ENCODE assay signal across 19 cellular contexts in the genomic region with DNA sequence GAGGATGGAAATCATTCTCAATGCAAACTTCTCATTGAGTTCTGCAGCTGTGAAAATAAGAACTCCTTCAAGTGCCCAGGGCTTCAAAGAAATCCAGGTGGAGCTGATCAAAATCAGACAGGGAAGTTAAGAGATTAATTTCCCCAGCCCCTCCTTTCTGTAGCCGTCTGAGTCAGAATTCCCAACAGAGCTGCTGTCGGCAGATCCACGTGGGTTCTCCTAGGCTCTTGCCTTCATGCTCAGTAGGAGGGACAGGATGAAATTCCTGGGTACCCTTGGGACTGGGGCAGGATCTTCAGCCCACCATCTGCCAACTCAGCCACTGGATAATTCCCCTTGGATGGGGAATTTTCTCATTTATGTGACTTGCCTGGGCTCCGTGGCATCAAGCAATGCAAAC. TPM values are rescaled to one million over a fixed set of nuclear protein-coding genes. Genes with fewer than 3 reads are reported as not detected.
A peak's percentile ranks its signal among the peaks of the same experiment; 100 is the strongest.
DNase-seq lines count a peak whose midpoint lies in the region; ATAC-seq, FAIRE-seq and TF ChIP-seq lines count a peak whose summit lies in the region.
"Had no signal": no experiment of that assay in that cellular context is flagged by ENCODE, and none has a peak within 500 bp of the region (broad histone marks: within the 10 kb centered on the region; RNA-seq: fewer than 3 reads in every experiment).

No MANE protein-coding gene starts in this region.

- FAIRE-seq in small intestine (lab: Jason Lieb, UNC), result no peak

- H3K36me3 ChIP-seq in GM23248 (ENCODE audit: low read depth), result no peaks in the 10 kb centered on the region
- H3K36me3 ChIP-seq in ascending aorta, result peaks cover 24 to 52% of the 10 kb centered on the region in 2 donors
- H3K36me3 ChIP-seq in heart right ventricle, result peaks cover 0 to 74% (median 20%) of the 10 kb centered on the region in 9 donors
- H3K36me3 ChIP-seq in small intestine (ENCODE audit: control insufficient read depth in 2 of 2, insufficient read depth in 2 of 2, low read length in 2 of 2), result peaks cover 0 to 3% of the 10 kb centered on the region in 2 donors

- no peaks in the 10 kb centered on the region for H3K9me2 ChIP-seq in GM23248 (ENCODE audit: insufficient read depth)

- no peaks in the 10 kb centered on the region for H3K9me3 ChIP-seq in GM23248 (ENCODE audit: low read depth)
- H3K9me3 ChIP-seq in ascending aorta, result no peaks in the 10 kb centered on the region
- no peaks in the 10 kb centered on the region for H3K9me3 ChIP-seq in heart right ventricle
- H3K9me3 ChIP-seq in small intestine (ENCODE audit: control insufficient read depth, low read depth), result no peaks in the 10 kb centered on the region
- H3K9me3 ChIP-seq: BE2C, esophagus squamous epithelium, prostate gland, stomach had no signal

- H3K4me3 ChIP-seq in GM23248 (no peak overlapping the region), ascending aorta (peak overlapping the region in 1 of 2 donors; percentile 17), heart right ventricle (no peak overlapping the region), small intestine (ENCODE audit: low read depth in 1 of 2, low read length in 2 of 2) (no peak overlapping the region)
- H3K4me3 ChIP-seq: dorsolateral prefrontal cortex, esophagus squamous epithelium, prostate gland, stomach had no signal

- no peaks in the 10 kb centered on the region for H3K79me2 ChIP-seq in GM23248 (ENCODE audit: insufficient read depth)

- H2AFZ ChIP-seq in GM23248, result no peak overlapping the region

- H4K20me1 ChIP-seq in GM23248 (ENCODE audit: insufficient read depth), result no peaks in the 10 kb centered on the region

- DNase-seq in GM23248 (peak; percentile 75), ascending aorta (ENCODE audit: low spot score in 2 of 2) (no peak), heart right ventricle (no peak), small intestine (peak; percentile 33), NCI-H2227 (lab: John Stamatoyannopoulos, UW; ENCODE audit: unreplicated experiment) (no peak), anterior cingulate cortex (lab: John Stamatoyannopoulos, UW) (no peak), H4 (ENCODE audit: low spot score) (no peak)
- DNase-seq: activated CD8-positive, alpha-beta memory T cell treated with anti-CD3 and anti-CD28 coated beads for 24 hours; activated effector memory CD4-positive, alpha-beta T cell treated with anti-CD3 and anti-CD28 coated beads, Interleukin-2, amount 50 U/mL, for 16 hours; BE2C; esophagus squamous epithelium; naive thymus-derived CD8-positive, alpha-beta T cell; NCI-H526 treated with DMSO at 0.1 percent for 48 hours; stimulated activated CD4-positive, alpha-beta T cell treated with anti-CD3 and anti-CD28 coated beads, Interleukin-15, amount 100 ng/mL, for 24 hours; stomach had no signal

- H3F3A ChIP-seq in GM23248 (ENCODE audit: insufficient read depth), result no peaks in the 10 kb centered on the region; the same call in 1 of the 2 replicates

- H3K4me2 ChIP-seq in GM23248 (ENCODE audit: unreplicated experiment), result no peak overlapping the region

- H3K27ac ChIP-seq in GM23248 (no peak overlapping the region), ascending aorta (peak overlapping the region; percentile 19 to 56), heart right ventricle (peak overlapping the region in 6 of 10 donors; percentile 2 to 53 (median 40)), small intestine (ENCODE audit: low read depth in 1 of 2, low read length in 1 of 2) (no peak overlapping the region)

- H3K4me1 ChIP-seq in GM23248 (ENCODE audit: insufficient read depth) (no peaks in the 10 kb centered on the region), ascending aorta (peaks cover 0 to 3% of the 10 kb centered on the region in 2 donors), heart right ventricle (peaks cover 0 to 31% (median 11%) of the 10 kb centered on the region in 9 donors), small intestine (ENCODE audit: control insufficient read depth in 2 of 2, insufficient read depth in 1 of 2, low read depth in 1 of 2, low read length in 1 of 2) (no peaks in the 10 kb centered on the region)
- H3K4me1 ChIP-seq: prostate gland, stomach had no signal

- H3K27me3 ChIP-seq in GM23248 (replicated peaks; ENCODE audit: insufficient read depth) (no peaks in the 10 kb centered on the region), ascending aorta (no peaks in the 10 kb centered on the region), heart right ventricle (no peaks in the 10 kb centered on the region), small intestine (ENCODE audit: control insufficient read depth in 2 of 2, insufficient read depth in 2 of 2, low read length in 2 of 2) (no peaks in the 10 kb centered on the region)
- H3K27me3 ChIP-seq: BE2C, dorsolateral prefrontal cortex, esophagus squamous epithelium, stomach had no signal

- ATAC-seq in heart right ventricle (peak in 6 of 8 donors; percentile 46 to 79 (median 73)), GM19328 (IDR thresholded peaks at IDR 0.05; ENCODE audit: unreplicated experiment) (no peak)
- ATAC-seq: naive thymus-derived CD8-positive, alpha-beta T cell; Panc1 had no signal

- no peak for TF ChIP-seq CTCF in ascending aorta (IDR thresholded peaks at IDR 0.05)
- no peak for TF ChIP-seq CTCF in heart right ventricle (IDR thresholded peaks at IDR 0.05)

- intact Hi-C loops in ascending aorta (cut with DNase I), result no loop called here
- intact Hi-C loops in heart right ventricle (cut with DNase I), result no loop called here

- 7 to 10% methylated on average over 4 of the region's 4 CpGs for WGBS in GM23248 (ENCODE audit: low coverage in 1 of 2, low lambda C conversion rate in 2 of 2, missing lambda C conversion rate in 2 of 2), 2 experiments
- WGBS in heart right ventricle, 2 donors, result 43 to 50% methylated on average over 4 of the region's 4 CpGs
- WGBS in small intestine, 3 donors, result 38 to 59% (median 49%) methylated on average over 4 of the region's 4 CpGs

- H3K9ac ChIP-seq in GM23248, result no peak overlapping the region

- in situ Hi-C loops in GM23248 (cut with MboI), result no loop called here

RNA-seq across cellular contexts. Expression of a gene that starts 13.3 kb away (rescaled TPM):
- total RNA-seq in GM23248 (2014; rRNA removed; shearing (Covaris generic)), result 3.2 and 3.9 TPM in 2 replicates
- polyA plus RNA-seq in GM23248 (2016; fragmentation: Nextera tagmentation; extraction: Ambion mirVana) (3.7 and 4.0 TPM in 2 replicates), heart right ventricle (10 to 100 TPM in 1 of 2 donors, 1 to 10 TPM in 1; 9.9 to 10.2 TPM), small intestine (1 to 10 TPM; 3.6 to 7.5 (median 6.2) TPM)
- total RNA-seq in ascending aorta (108 TPM), heart right ventricle (10 to 100 TPM; 14.0 to 37.8 (median 24.3) TPM)
- total RNA-seq in H4 (2014; rRNA removed; shearing (Covaris generic)), result 1.0 and 2.3 TPM in 2 replicates

RNA-seq across cellular contexts. Expression of a gene that starts 17.1 kb away (rescaled TPM):
- 40.5 and 41.4 TPM in 2 replicates for total RNA-seq in GM23248 (2014; rRNA removed; shearing (Covaris generic))
- 67.9 and 74.1 TPM in 2 replicates for polyA plus RNA-seq in GM23248 (2016; fragmentation: Nextera tagmentation; extraction: Ambion mirVana)
- 84.0 TPM for total RNA-seq in ascending aorta
- total RNA-seq in heart right ventricle, result 10 to 100 TPM; 19.7 to 43.8 (median 27.6) TPM
- 10 to 100 TPM; 34.7 to 57.1 TPM for polyA plus RNA-seq in heart right ventricle
- polyA plus RNA-seq in small intestine, result 100 to 1,000 TPM in 1 of 3 donors, 10 to 100 TPM in 2; 55.0 to 101 (median 55.9) TPM
- total RNA-seq in H4 (2014; rRNA removed; shearing (Covaris generic)), result 36.7 and 47.0 TPM in 2 replicates

Comparison
In these comparisons a context has a peak if more than half of its experiments do, and no peak if none do; other contexts are left out.
1. DNase-seq: peak in GM23248 (single experiment) and small intestine (single experiment); none in ascending aorta (0 of 2), heart right ventricle (0 of 2), NCI-H2227 (single experiment), anterior cingulate cortex (0 of 58) and H4 (single experiment).
2. H3K27ac ChIP-seq: peak in ascending aorta (2 of 2) and heart right ventricle (6 of 10); none in GM23248 (single experiment) and small intestine (0 of 2).